28 cellular contexts compared by ENCODE assay signal in genomic region chrX:119013146-119013545, GRCh38. TPM values are rescaled to one million over a fixed set of nuclear protein-coding genes. Genes with fewer than 3 reads are reported as not detected.
DNase-seq lines count a peak whose midpoint lies in the region; ATAC-seq, FAIRE-seq and TF ChIP-seq lines count a peak whose summit lies in the region.
"Had no signal": no experiment of that assay in that cellular context is flagged by ENCODE, and none has a peak within 500 bp of the region (broad histone marks: within the 10 kb centered on the region; RNA-seq: fewer than 3 reads in every experiment).

No MANE protein-coding gene starts in this region.

- POLR2A ChIA-PET in PC-3 (lab: Charles Lee; ENCODE audit: unreplicated experiment) (interaction anchor here (0.5 kb wide), 1 partner anchor 138 kb away, joined by 5 read pairs; no protein-coding TSS in a partner anchor), activated B cell treated with CpG ODN at 0.5 μM for 24 hours (lab: Charles Lee) (no interaction called here)

- peaks cover 50% of the 10 kb centered on the region for H3K36me3 ChIP-seq in PC-3 (ENCODE audit: low read depth, low read length)
- H3K36me3 ChIP-seq: BE2C had no signal

- H3K27me3 ChIP-seq in PC-3 (ENCODE audit: low read length), result no peaks in the 10 kb centered on the region
- H3K27me3 ChIP-seq: BE2C; BLaER1 treated with 17β-estradiol and CSF1 and Interleukin-3, amounts not matched to agents 10 nM and 100 nM had no signal

- no peaks in the 10 kb centered on the region for H3K27me3 Mint-ChIP-seq in activated B cell treated with CpG ODN at 0.5 μM for 24 hours
- H3K27me3 Mint-ChIP-seq in activated CD8-positive, alpha-beta memory T cell treated with anti-CD3 and anti-CD28 coated beads, Interleukin-2, amount 10 ng/mL, durations not matched to agents 7 days and 5 days, result no peaks in the 10 kb centered on the region
- H3K27me3 Mint-ChIP-seq in activated T-cell treated with anti-CD3 and anti-CD28 coated beads, Interleukin-2, amount 50 U/mL, for 24 hours, result peaks cover 21% of the 10 kb centered on the region
- H3K27me3 Mint-ChIP-seq: CD4-positive, alpha-beta T cell had no signal

- TF ChIP-seq CTCF in PC-3 (conservative IDR thresholded peaks at IDR 0.05; ENCODE audit: low read depth, low read length) (no peak), activated B cell treated with CpG ODN at 0.5 μM for 24 hours (IDR thresholded peaks at IDR 0.05) (no peak)

- no peaks in the 10 kb centered on the region for H3K9me2 ChIP-seq in PC-3 (replicated peaks; ENCODE audit: low read length)

- peak overlapping the region; percentile 60 for H3K9ac ChIP-seq in PC-3 (ENCODE audit: low read length)
- H3K9ac ChIP-seq: BLaER1 treated with 17β-estradiol and CSF1 and Interleukin-3, amounts not matched to agents 10 nM and 100 nM had no signal

- no TSS peak for BruUV-seq in PC-3 (replicated peaks; lab: Mats Ljungman, UMichigan)

- H3K4me1 ChIP-seq in PC-3 (ENCODE audit: insufficient read depth, low read length), result peaks cover 41% of the 10 kb centered on the region
- H3K4me1 ChIP-seq: BE2C had no signal

- peak overlapping the region; percentile 100 for H3K27ac ChIP-seq in PC-3 (ENCODE audit: low read length)
- H3K27ac ChIP-seq: A549 had no signal

- no peak overlapping the region for H2AFZ ChIP-seq in PC-3 (ENCODE audit: low read length)
- H2AFZ ChIP-seq: GM23338 had no signal

- H3K36me3 Mint-ChIP-seq in activated B cell treated with CpG ODN at 0.5 μM for 24 hours (ENCODE audit: low read depth), result peaks cover 3% of the 10 kb centered on the region
- no peaks in the 10 kb centered on the region for H3K36me3 Mint-ChIP-seq in activated CD8-positive, alpha-beta memory T cell treated with anti-CD3 and anti-CD28 coated beads, Interleukin-2, amount 10 ng/mL, durations not matched to agents 7 days and 5 days
- H3K36me3 Mint-ChIP-seq in activated T-cell treated with anti-CD3 and anti-CD28 coated beads, Interleukin-2, amount 50 U/mL, for 24 hours (ENCODE audit: low read depth), result peaks cover 62% of the 10 kb centered on the region

- peaks cover 12% of the 10 kb centered on the region for H3F3A ChIP-seq in PC-3 (ENCODE audit: low read length, unreplicated experiment)

- intact Hi-C loops in PC-3 (cut with micrococcal nuclease) (no loop called here), activated B cell treated with CpG ODN at 0.5 μM for 24 hours (cut with micrococcal nuclease) (no loop called here)

- H3K9me3 Mint-ChIP-seq in activated B cell treated with CpG ODN at 0.5 μM for 24 hours, result no peaks in the 10 kb centered on the region
- H3K9me3 Mint-ChIP-seq in activated CD8-positive, alpha-beta memory T cell treated with anti-CD3 and anti-CD28 coated beads, Interleukin-2, amount 10 ng/mL, durations not matched to agents 7 days and 5 days (ENCODE audit: low read depth), result no peaks in the 10 kb centered on the region
- no peaks in the 10 kb centered on the region for H3K9me3 Mint-ChIP-seq in activated T-cell treated with anti-CD3 and anti-CD28 coated beads, Interleukin-2, amount 50 U/mL, for 24 hours
- H3K9me3 Mint-ChIP-seq: CD4-positive, alpha-beta T cell; CD8-positive, alpha-beta memory T cell; GM23338 had no signal

- no peak for DNase-seq in HTR-8/SVneo (ENCODE audit: insufficient read length, low spot score)
- peak; percentile 53 for DNase-seq in PC-3
- DNase-seq in activated B cell treated with CpG ODN at 0.5 μM for 24 hours, result no peak
- no peak for DNase-seq in activated CD8-positive, alpha-beta memory T cell treated with anti-CD3 and anti-CD28 coated beads, Interleukin-2, amount 10 ng/mL, durations not matched to agents 7 days and 5 days
- DNase-seq in NK-92 (lab: John Stamatoyannopoulos, UW; ENCODE audit: unreplicated experiment), result no peak
- DNase-seq in activated T-cell treated with anti-CD3 and anti-CD28 coated beads, Interleukin-2, amount 50 U/mL, for 24 hours, result no peak
- DNase-seq in NCI-H524 treated with DMSO at 0.1 percent for 48 hours (lab: John Stamatoyannopoulos, UW), result no peak
- DNase-seq: 8988T; ACHN; AML-193; BE2C; CD4-positive, alpha-beta T cell; CD8-positive, alpha-beta memory T cell; DMS 273 treated with DMSO at 0.1 percent for 48 hours; DMS79; EL; GF-D8; H9 had no signal

- FAIRE-seq in HTR-8/SVneo (lab: Jason Lieb, UNC), result peak; percentile 46
- FAIRE-seq: D721Med, GM12891, GM18507 had no signal

- H3K4me2 ChIP-seq in PC-3 (ENCODE audit: low read length), result peak overlapping the region; percentile 38; the same call in 1 of the 2 replicates
- H3K4me2 ChIP-seq: A549, GM23338 had no signal

- H3K4me3 ChIP-seq in PC-3 (ENCODE audit: low read length), result no peak overlapping the region
- H3K4me3 ChIP-seq: A549; BLaER1 treated with 17β-estradiol and CSF1 and Interleukin-3, amounts not matched to agents 10 nM and 100 nM; GM23338 had no signal

- H4K20me1 ChIP-seq in PC-3 (ENCODE audit: low read length), result no peaks in the 10 kb centered on the region

- no peak overlapping the region for H3K4me3 Mint-ChIP-seq in activated B cell treated with CpG ODN at 0.5 μM for 24 hours
- H3K4me3 Mint-ChIP-seq in activated CD8-positive, alpha-beta memory T cell treated with anti-CD3 and anti-CD28 coated beads, Interleukin-2, amount 10 ng/mL, durations not matched to agents 7 days and 5 days, result no peak overlapping the region
- H3K4me3 Mint-ChIP-seq in activated T-cell treated with anti-CD3 and anti-CD28 coated beads, Interleukin-2, amount 50 U/mL, for 24 hours, result no peak overlapping the region
- H3K4me3 Mint-ChIP-seq: CD14-positive monocyte; CD4-positive, alpha-beta T cell; CD8-positive, alpha-beta memory T cell; GM23338; H9 had no signal

- peaks cover 25% of the 10 kb centered on the region for H3K4me1 Mint-ChIP-seq in activated B cell treated with CpG ODN at 0.5 μM for 24 hours
- peaks cover 11% of the 10 kb centered on the region for H3K4me1 Mint-ChIP-seq in activated CD8-positive, alpha-beta memory T cell treated with anti-CD3 and anti-CD28 coated beads, Interleukin-2, amount 10 ng/mL, durations not matched to agents 7 days and 5 days
- H3K4me1 Mint-ChIP-seq in activated T-cell treated with anti-CD3 and anti-CD28 coated beads, Interleukin-2, amount 50 U/mL, for 24 hours (ENCODE audit: low read depth), result peaks cover 19% of the 10 kb centered on the region
- H3K4me1 Mint-ChIP-seq: CD8-positive, alpha-beta memory T cell; GM23338; H9 had no signal

- CTCF ChIA-PET in PC-3 (lab: Charles Lee), result interaction anchor here (0.6 kb wide), 1 partner anchor 54 kb away, joined by 5 read pairs; no protein-coding TSS in a partner anchor
- CTCF ChIA-PET in activated B cell treated with CpG ODN at 0.5 μM for 24 hours (lab: Charles Lee), result no interaction called here
- CTCF ChIA-PET in activated CD8-positive, alpha-beta memory T cell treated with anti-CD3 and anti-CD28 coated beads, Interleukin-2, amount 10 ng/mL, durations not matched to agents 7 days and 5 days (lab: Charles Lee), result no interaction called here

- H3K79me2 ChIP-seq in PC-3 (ENCODE audit: low read length), result no peaks in the 10 kb centered on the region

- H3K27ac Mint-ChIP-seq in activated B cell treated with CpG ODN at 0.5 μM for 24 hours, result peak overlapping the region; percentile 18
- no peak overlapping the region for H3K27ac Mint-ChIP-seq in activated CD8-positive, alpha-beta memory T cell treated with anti-CD3 and anti-CD28 coated beads, Interleukin-2, amount 10 ng/mL, durations not matched to agents 7 days and 5 days
- no peak overlapping the region for H3K27ac Mint-ChIP-seq in activated T-cell treated with anti-CD3 and anti-CD28 coated beads, Interleukin-2, amount 50 U/mL, for 24 hours
- H3K27ac Mint-ChIP-seq: CD4-positive, alpha-beta T cell; CD8-positive, alpha-beta memory T cell; GM23338; H9 had no signal

- ATAC-seq in PC-3 (peak; percentile 48), activated B cell treated with CpG ODN at 0.5 μM for 24 hours (ENCODE audit: low read depth) (no peak)
- no peak for ATAC-seq in activated CD8-positive, alpha-beta memory T cell treated with anti-CD3 and anti-CD28 coated beads, Interleukin-2, amount 10 ng/mL, durations not matched to agents 7 days and 5 days
- ATAC-seq: A549, GM23338, HCT116 had no signal

- H3K9me3 ChIP-seq in PC-3 (ENCODE audit: low read length), result no peaks in the 10 kb centered on the region
- H3K9me3 ChIP-seq: BE2C had no signal

RNA-seq across cellular contexts. Expression of gene LONRF3, which starts 38.7 kb away (rescaled TPM):
- total RNA-seq in PC-3 (2014; rRNA removed) (14.5 and 15.6 TPM in 2 replicates), activated B cell treated with CpG ODN at 0.5 μM for 24 hours (1.3 TPM in 2 replicates)
- total RNA-seq in activated CD8-positive, alpha-beta memory T cell treated with anti-CD3 and anti-CD28 coated beads, Interleukin-2, amount 10 ng/mL, durations not matched to agents 7 days and 5 days, result under 1 TPM; 0.35 to 0.40 TPM
- total RNA-seq: G401 had no signal

RNA-seq across cellular contexts. Expression of gene CT47C1, which starts 59.6 kb away (rescaled TPM):
- 0.07 TPM in 1 of 2 replicates, not detected in the other for total RNA-seq in PC-3 (2014; rRNA removed)
- total RNA-seq in activated B cell treated with CpG ODN at 0.5 μM for 24 hours, result not detected in 2 replicates
- total RNA-seq in activated CD8-positive, alpha-beta memory T cell treated with anti-CD3 and anti-CD28 coated beads, Interleukin-2, amount 10 ng/mL, durations not matched to agents 7 days and 5 days, result not detected
- total RNA-seq: CD4-positive, alpha-beta T cell; CD8-positive, alpha-beta memory T cell; G401; GM23338; H4; H9 had no signal
